ENCODE assay signal across 35 cellular contexts in the genomic region with DNA sequence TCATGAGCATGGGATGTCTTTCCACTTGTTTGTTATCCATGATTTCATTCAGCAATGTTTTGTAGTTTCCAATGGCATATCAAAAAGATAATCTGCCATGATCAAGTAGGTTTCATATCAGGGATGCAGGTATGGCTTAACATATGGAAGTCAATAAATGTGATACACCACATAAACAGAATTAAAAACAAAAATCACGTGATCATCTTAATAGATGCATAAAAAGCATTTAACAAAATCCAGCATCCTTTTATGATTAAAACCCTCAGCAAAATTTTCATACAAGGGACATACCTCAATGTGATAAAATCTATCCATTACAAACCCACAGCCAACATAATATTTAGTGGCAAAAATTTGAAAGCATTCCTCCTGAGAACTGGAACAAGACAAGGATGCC.
"Had no signal": no experiment of that assay in that cellular context is flagged by ENCODE, and none has a peak within 500 bp of the region (broad histone marks: within the 10 kb centered on the region; RNA-seq: fewer than 3 reads in every experiment).

No MANE protein-coding gene starts in this region.

- H3K4me3 ChIP-seq: MG63 had no signal

- H3K9me3 ChIP-seq: MG63 had no signal

- H3K36me3 ChIP-seq: MG63 had no signal

- H3K27me3 ChIP-seq: MG63 had no signal

- DNase-seq: Karpas-422, Kasumi-1, MG63, MM.1S, MV-4-11, NCI-H1048, NCI-H1092, NCI-H1092 treated with DMSO at 0.1 percent for 48 hours, NCI-H1105, NCI-H1105 treated with DMSO at 0.1 percent for 48 hours, NCI-H1417, NCI-H1417 treated with DMSO at 0.1 percent for 48 hours, NCI-H1436, NCI-H1436 treated with DMSO at 0.1 percent for 48 hours, NCI-H146, NCI-H1694, NCI-H1694 treated with DMSO at 0.1 percent for 48 hours, NCI-H187, NCI-H187 treated with DMSO at 0.1 percent for 48 hours, NCI-H1930, NCI-H2029, NCI-H2029 treated with DMSO at 0.1 percent for 48 hours, NCI-H2081, NCI-H2081 treated with DMSO at 0.1 percent for 48 hours, NCI-H2107, NCI-H2171, NCI-H2171 treated with DMSO at 0.1 percent for 48 hours, NCI-H2227 treated with DMSO at 0.1 percent for 48 hours, NCI-H226, NCI-H345, NCI-H446, NCI-H446 treated with DMSO at 0.1 percent for 48 hours, NCI-H510A, NCI-H510A treated with DMSO at 0.1 percent for 48 hours, NCI-H524 had no signal
